24 cellular contexts compared by ENCODE assay signal in genomic region chr9:2496160-2496559, GRCh38.
DNase-seq lines count a peak whose midpoint lies in the region; ATAC-seq and TF ChIP-seq lines count a peak whose summit lies in the region.
"Had no signal": no experiment of that assay in that cellular context is flagged by ENCODE, and none has a peak within 500 bp of the region (broad histone marks: within the 10 kb centered on the region; RNA-seq: fewer than 3 reads in every experiment).

No MANE protein-coding gene starts in this region.

- H3K4me1 ChIP-seq in esophagus muscularis mucosa: peaks cover 34 to 62% (median 61%) of the 10 kb centered on the region in 4 donors
- H3K4me1 ChIP-seq in heart right ventricle: peaks cover 0 to 55% (median 23%) of the 10 kb centered on the region in 9 donors
- peaks cover 6% of the 10 kb centered on the region for H3K4me1 ChIP-seq in mesendoderm (ENCODE audit: control insufficient read depth, low read depth, low read length)
- H3K4me1 ChIP-seq: BLaER1 treated with 17β-estradiol and CSF1 and Interleukin-3, amounts not matched to agents 10 nM and 100 nM had no signal

- TF ChIP-seq CTCF in esophagus muscularis mucosa (IDR thresholded peaks at IDR 0.05) (no peak), heart right ventricle (IDR thresholded peaks at IDR 0.05) (no peak)

- H3K27ac ChIP-seq in esophagus muscularis mucosa (replicated peaks in 1 of 4) (peak overlapping the region; percentile 26 to 60 (median 38)), heart right ventricle (peak overlapping the region; percentile 26 to 84 (median 58)), mesendoderm (ENCODE audit: low read depth, low read length) (no peak overlapping the region)
- H3K27ac ChIP-seq: A549; BLaER1 treated with 17β-estradiol and CSF1 and Interleukin-3, amounts not matched to agents 10 nM and 100 nM had no signal

- no peak overlapping the region for H2BK120ac ChIP-seq in mesendoderm (ENCODE audit: low read depth, low read length)

- H3K4ac ChIP-seq in mesendoderm (ENCODE audit: low read depth, low read length): no peak overlapping the region

- H3K4me3 Mint-ChIP-seq in stimulated activated effector memory CD8-positive, alpha-beta T cell treated with anti-CD3 and anti-CD28 coated beads, Interleukin-12 subunit alpha, Interleukin-12 subunit beta, amount 100 ng/mL, for 72 hours: no peak overlapping the region
- H3K4me3 Mint-ChIP-seq in immature natural killer cell: no peak overlapping the region
- H3K4me3 Mint-ChIP-seq in activated CD8-positive, alpha-beta T cell treated with anti-CD3 and anti-CD28 coated beads, Interleukin-2, amount 10 ng/mL, durations not matched to agents 7 days and 5 days: no peak overlapping the region
- H3K4me3 Mint-ChIP-seq: CD4-positive, alpha-beta T cell; HFFc6 had no signal

- no peak overlapping the region for H2AK5ac ChIP-seq in mesendoderm (ENCODE audit: low read length)

- no peak overlapping the region for H3K9ac ChIP-seq in mesendoderm (ENCODE audit: low read length)
- H3K9ac ChIP-seq: BLaER1 treated with 17β-estradiol and CSF1 and Interleukin-3, amounts not matched to agents 10 nM and 100 nM had no signal

- H3K36me3 Mint-ChIP-seq in stimulated activated effector memory CD8-positive, alpha-beta T cell treated with anti-CD3 and anti-CD28 coated beads, Interleukin-12 subunit alpha, Interleukin-12 subunit beta, amount 100 ng/mL, for 72 hours: no peaks in the 10 kb centered on the region
- H3K36me3 Mint-ChIP-seq in immature natural killer cell: no peaks in the 10 kb centered on the region
- H3K36me3 Mint-ChIP-seq in activated CD8-positive, alpha-beta T cell treated with anti-CD3 and anti-CD28 coated beads, Interleukin-2, amount 10 ng/mL, durations not matched to agents 7 days and 5 days (ENCODE audit: low read depth): no peaks in the 10 kb centered on the region

- no peak overlapping the region for H4K5ac ChIP-seq in mesendoderm (ENCODE audit: low read length)

- no peaks in the 10 kb centered on the region for H3K27me3 Mint-ChIP-seq in immature natural killer cell (ENCODE audit: low read depth in 3 of 3)
- H3K27me3 Mint-ChIP-seq in activated CD8-positive, alpha-beta T cell treated with anti-CD3 and anti-CD28 coated beads, Interleukin-2, amount 10 ng/mL, durations not matched to agents 7 days and 5 days (ENCODE audit: low read depth): no peaks in the 10 kb centered on the region
- H3K27me3 Mint-ChIP-seq: CD4-positive, alpha-beta T cell had no signal

- ATAC-seq in heart right ventricle (peak in 6 of 8 donors; percentile 4 to 59 (median 30)), GM19397 (IDR thresholded peaks at IDR 0.05; ENCODE audit: unreplicated experiment) (no peak), GM21529 (IDR thresholded peaks at IDR 0.05; ENCODE audit: unreplicated experiment) (no peak)
- peak; percentile 34 for ATAC-seq in stimulated activated effector memory CD8-positive, alpha-beta T cell treated with anti-CD3 and anti-CD28 coated beads, Interleukin-12 subunit alpha, Interleukin-12 subunit beta, amount 100 ng/mL, for 72 hours
- ATAC-seq in activated CD8-positive, alpha-beta T cell treated with anti-CD3 and anti-CD28 coated beads, Interleukin-2, amount 10 ng/mL, durations not matched to agents 7 days and 5 days: no peak
- ATAC-seq: A549, PC-3 had no signal

- TF ChIP-seq EP300 in esophagus muscularis mucosa (IDR thresholded peaks at IDR 0.05): no peak

- H3K79me1 ChIP-seq in mesendoderm (ENCODE audit: low read length): no peaks in the 10 kb centered on the region

- H3K36me3 ChIP-seq in esophagus muscularis mucosa (no peaks in the 10 kb centered on the region), heart right ventricle (no peaks in the 10 kb centered on the region), mesendoderm (ENCODE audit: control insufficient read depth, insufficient read depth, low read length) (no peaks in the 10 kb centered on the region)
- H3K36me3 ChIP-seq: HAP-1, MG63 had no signal

- no peaks in the 10 kb centered on the region for H3K9me3 Mint-ChIP-seq in stimulated activated effector memory CD8-positive, alpha-beta T cell treated with anti-CD3 and anti-CD28 coated beads, Interleukin-12 subunit alpha, Interleukin-12 subunit beta, amount 100 ng/mL, for 72 hours
- H3K9me3 Mint-ChIP-seq in immature natural killer cell: no peaks in the 10 kb centered on the region
- no peaks in the 10 kb centered on the region for H3K9me3 Mint-ChIP-seq in activated CD8-positive, alpha-beta T cell treated with anti-CD3 and anti-CD28 coated beads, Interleukin-2, amount 10 ng/mL, durations not matched to agents 7 days and 5 days (ENCODE audit: insufficient read depth)
- H3K9me3 Mint-ChIP-seq: CD4-positive, alpha-beta T cell; HFFc6 had no signal

- no peak for DNase-seq in esophagus muscularis mucosa (ENCODE audit: extremely low spot score)
- no peak for DNase-seq in heart right ventricle
- no peak for DNase-seq in mesendoderm
- no peak for DNase-seq in stimulated activated effector memory CD8-positive, alpha-beta T cell treated with anti-CD3 and anti-CD28 coated beads, Interleukin-12 subunit alpha, Interleukin-12 subunit beta, amount 100 ng/mL, for 72 hours (ENCODE audit: low spot score in 2 of 2)
- DNase-seq in immature natural killer cell: no peak
- DNase-seq in activated CD8-positive, alpha-beta T cell treated with anti-CD3 and anti-CD28 coated beads, Interleukin-2, amount 10 ng/mL, durations not matched to agents 7 days and 5 days: no peak
- DNase-seq: AML-193; CD4-positive, alpha-beta T cell; GOT3; HFFc6; KG1; MG63; NCI-H2029; NCI-H446 treated with DMSO at 0.1 percent for 48 hours; NCI-H526; NCI-H82; NK-92 treated with Interleukin-12 subunit alpha and Interleukin-12 subunit beta, amount 100 ng/mL, for 24 hours; PC-3; SHP77 had no signal

- H3K4me1 Mint-ChIP-seq in stimulated activated effector memory CD8-positive, alpha-beta T cell treated with anti-CD3 and anti-CD28 coated beads, Interleukin-12 subunit alpha, Interleukin-12 subunit beta, amount 100 ng/mL, for 72 hours: no peaks in the 10 kb centered on the region
- no peaks in the 10 kb centered on the region for H3K4me1 Mint-ChIP-seq in immature natural killer cell
- H3K4me1 Mint-ChIP-seq in activated CD8-positive, alpha-beta T cell treated with anti-CD3 and anti-CD28 coated beads, Interleukin-2, amount 10 ng/mL, durations not matched to agents 7 days and 5 days (ENCODE audit: low read depth): no peaks in the 10 kb centered on the region

- TF ChIP-seq POLR2A in esophagus muscularis mucosa (IDR thresholded peaks at IDR 0.05; ENCODE audit: low read depth): no peak

- no peak overlapping the region for H3K4me3 ChIP-seq in esophagus muscularis mucosa
- H3K4me3 ChIP-seq in heart right ventricle: no peak overlapping the region
- no peak overlapping the region for H3K4me3 ChIP-seq in mesendoderm (ENCODE audit: low read length)
- H3K4me3 ChIP-seq: A549; BLaER1 treated with 17β-estradiol and CSF1 and Interleukin-3, amounts not matched to agents 10 nM and 100 nM; HAP-1; MG63 had no signal

- intact Hi-C loops in esophagus muscularis mucosa (cut with DNase I) (loop anchor here (5.0 to 10.0 kb wide), 3 partner anchors 61 to 371 kb away; no protein-coding TSS in a partner anchor), heart right ventricle (cut with DNase I) (loop anchor here in 7 of 10 donors (5.0 to 10.0 kb wide), 7 partner anchors 59 to 229 kb away; partner anchors contain the start of gene VLDLR (in 2 of the 7))

- POLR2A ChIA-PET in activated CD8-positive, alpha-beta T cell treated with anti-CD3 and anti-CD28 coated beads, Interleukin-2, amount 10 ng/mL, durations not matched to agents 7 days and 5 days (lab: Charles Lee): no interaction called here

- no peak overlapping the region for H3K56ac ChIP-seq in mesendoderm (ENCODE audit: low read length)

- H2BK15ac ChIP-seq in mesendoderm (replicated peaks; ENCODE audit: low read depth): no peak overlapping the region

- H4K8ac ChIP-seq in mesendoderm (ENCODE audit: low read depth, low read length): no peak overlapping the region

- CTCF ChIA-PET in activated CD8-positive, alpha-beta T cell treated with anti-CD3 and anti-CD28 coated beads, Interleukin-2, amount 10 ng/mL, durations not matched to agents 7 days and 5 days (lab: Charles Lee): no interaction called here

- H3K23ac ChIP-seq in mesendoderm (ENCODE audit: low read length): no peak overlapping the region

- WGBS in esophagus muscularis mucosa: 71% methylated on average over 5 of the region's 5 CpGs
- WGBS in heart right ventricle, 2 donors: 82 to 90% methylated on average over 5 of the region's 5 CpGs
- no CpG with 5 or more reads among the region's 5 CpGs for WGBS in mesendoderm (ENCODE audit: extremely low coverage, insufficient coverage, low lambda C conversion rate)

- peak overlapping the region; percentile 11 for H3K18ac ChIP-seq in mesendoderm (ENCODE audit: low read length)

- no peaks in the 10 kb centered on the region for H3K79me2 ChIP-seq in mesendoderm (ENCODE audit: control insufficient read depth, insufficient read depth, low read length)

- H3K9me3 ChIP-seq in esophagus muscularis mucosa (no peaks in the 10 kb centered on the region), heart right ventricle (no peaks in the 10 kb centered on the region)
- H3K9me3 ChIP-seq: A549; BLaER1 treated with 17β-estradiol and CSF1 and Interleukin-3, amounts not matched to agents 10 nM and 100 nM; HAP-1; MG63 had no signal

- H3K27me3 ChIP-seq in esophagus muscularis mucosa: no peaks in the 10 kb centered on the region
- H3K27me3 ChIP-seq in heart right ventricle: no peaks in the 10 kb centered on the region
- H3K27me3 ChIP-seq in mesendoderm (ENCODE audit: insufficient read depth, low read length, poor library complexity): no peaks in the 10 kb centered on the region
- H3K27me3 ChIP-seq: BLaER1 treated with 17β-estradiol and CSF1 and Interleukin-3, amounts not matched to agents 10 nM and 100 nM; MG63 had no signal

- H3K4me2 ChIP-seq in mesendoderm (ENCODE audit: low read length): no peak overlapping the region
- H3K4me2 ChIP-seq: A549; BLaER1 treated with 17β-estradiol and CSF1 and Interleukin-3, amounts not matched to agents 10 nM and 100 nM had no signal

- no peak overlapping the region for H3K27ac Mint-ChIP-seq in stimulated activated effector memory CD8-positive, alpha-beta T cell treated with anti-CD3 and anti-CD28 coated beads, Interleukin-12 subunit alpha, Interleukin-12 subunit beta, amount 100 ng/mL, for 72 hours
- no peak overlapping the region for H3K27ac Mint-ChIP-seq in immature natural killer cell
- H3K27ac Mint-ChIP-seq in activated CD8-positive, alpha-beta T cell treated with anti-CD3 and anti-CD28 coated beads, Interleukin-2, amount 10 ng/mL, durations not matched to agents 7 days and 5 days: no peak overlapping the region
- H3K27ac Mint-ChIP-seq: CD4-positive, alpha-beta T cell; HFFc6 had no signal

- no peak overlapping the region for H2BK5ac ChIP-seq in mesendoderm (ENCODE audit: low read length)

Comparison
In these comparisons a context has a peak if more than half of its experiments do, and no peak if none do; other contexts are left out.
1. ATAC-seq: peak in heart right ventricle (6 of 8) and stimulated activated effector memory CD8-positive, alpha-beta T cell treated with anti-CD3 and anti-CD28 coated beads, Interleukin-12 subunit alpha, Interleukin-12 subunit beta, amount 100 ng/mL, for 72 hours (single experiment); none in activated CD8-positive, alpha-beta T cell treated with anti-CD3 and anti-CD28 coated beads, Interleukin-2, amount 10 ng/mL, durations not matched to agents 7 days and 5 days (single experiment), GM19397 (single experiment) and GM21529 (single experiment).